Comparison of ENCODE assay signal across 22 cellular contexts in genomic region chr14:74976264-74977113, GRCh38. TPM values are rescaled to one million over a fixed set of nuclear protein-coding genes. Genes with fewer than 3 reads are reported as not detected.
DNase-seq lines count a peak whose midpoint lies in the region; ATAC-seq, FAIRE-seq and TF ChIP-seq lines count a peak whose summit lies in the region.
"Had no signal": no experiment of that assay in that cellular context is flagged by ENCODE, and none has a peak within 500 bp of the region (broad histone marks: within the 10 kb centered on the region; RNA-seq: fewer than 3 reads in every experiment).

No MANE protein-coding gene starts in this region.

- H3K27ac Mint-ChIP-seq in glutamatergic neuron (ENCODE audit: unreplicated experiment): no peak overlapping the region
- H3K27ac Mint-ChIP-seq in stimulated activated effector memory CD8-positive, alpha-beta T cell treated with anti-CD3 and anti-CD28 coated beads, Interleukin-12 subunit alpha, Interleukin-12 subunit beta, amount 100 ng/mL, for 72 hours: no peak overlapping the region

- no peaks in the 10 kb centered on the region for H3K36me3 ChIP-seq in suprapubic skin
- H3K36me3 ChIP-seq: BLaER1 treated with 17β-estradiol and CSF1 and Interleukin-3, amounts not matched to agents 10 nM and 100 nM; SJCRH30 had no signal

- TF ChIP-seq EP300 in suprapubic skin (IDR thresholded peaks at IDR 0.05): no peak

- DNase-seq in activated effector memory CD4-positive, alpha-beta T cell treated with anti-CD3 and anti-CD28 coated beads, Interleukin-2, amount 50 U/mL, for 16 hours: peak; percentile 48
- DNase-seq in activated effector memory CD4-positive, alpha-beta T cell treated with Interleukin-2 at 50 U/mL for 16 hours: no peak
- DNase-seq in HTR-8/SVneo (ENCODE audit: insufficient read length, low spot score) (no peak), glutamatergic neuron (no peak), suprapubic skin (ENCODE audit: low spot score in 2 of 2) (peak; percentile 48 to 53)
- no peak for DNase-seq in stimulated activated effector memory CD8-positive, alpha-beta T cell treated with anti-CD3 and anti-CD28 coated beads, Interleukin-12 subunit alpha, Interleukin-12 subunit beta, amount 100 ng/mL, for 72 hours (ENCODE audit: low spot score in 2 of 2)
- DNase-seq in activated CD4-positive, alpha-beta T cell treated with anti-CD3 and anti-CD28 coated beads, Interleukin-2, amount 50 U/mL, for 48 hours: no peak
- DNase-seq: DND-41, GDM1, MV-4-11, NCI-H1417, NCI-H2029, NCI-H2171 treated with DMSO at 0.1 percent for 48 hours, NCI-H748 treated with DMSO at 0.1 percent for 48 hours, PC-3 had no signal

- ATAC-seq in stimulated activated effector memory CD8-positive, alpha-beta T cell treated with anti-CD3 and anti-CD28 coated beads, Interleukin-12 subunit alpha, Interleukin-12 subunit beta, amount 100 ng/mL, for 72 hours: no peak
- ATAC-seq in GM19324 (IDR thresholded peaks at IDR 0.05; ENCODE audit: low FRiP score, unreplicated experiment): no peak
- ATAC-seq: HCT116, K562, PC-3 had no signal

- H3K27me3 Mint-ChIP-seq in glutamatergic neuron (ENCODE audit: unreplicated experiment): peaks cover 10% of the 10 kb centered on the region

- peaks cover 70% of the 10 kb centered on the region for H3K4me1 ChIP-seq in suprapubic skin

- H3K4me3 Mint-ChIP-seq in glutamatergic neuron (ENCODE audit: unreplicated experiment): peak overlapping the region; percentile 49
- no peak overlapping the region for H3K4me3 Mint-ChIP-seq in stimulated activated effector memory CD8-positive, alpha-beta T cell treated with anti-CD3 and anti-CD28 coated beads, Interleukin-12 subunit alpha, Interleukin-12 subunit beta, amount 100 ng/mL, for 72 hours

- no peaks in the 10 kb centered on the region for H3K9me3 ChIP-seq in suprapubic skin
- H3K9me3 ChIP-seq: BLaER1 treated with 17β-estradiol and CSF1 and Interleukin-3, amounts not matched to agents 10 nM and 100 nM; SJCRH30 had no signal

- 75% methylated on average over 10 of the region's 11 CpGs for WGBS in suprapubic skin

- H3K4me1 Mint-ChIP-seq in glutamatergic neuron (ENCODE audit: low read depth, unreplicated experiment): peaks cover 30% of the 10 kb centered on the region
- H3K4me1 Mint-ChIP-seq in stimulated activated effector memory CD8-positive, alpha-beta T cell treated with anti-CD3 and anti-CD28 coated beads, Interleukin-12 subunit alpha, Interleukin-12 subunit beta, amount 100 ng/mL, for 72 hours: no peaks in the 10 kb centered on the region

- FAIRE-seq in HTR-8/SVneo (lab: Jason Lieb, UNC): peak; percentile 98
- FAIRE-seq: K562 had no signal

- TF ChIP-seq CTCF in glutamatergic neuron (IDR thresholded peaks at IDR 0.05; ENCODE audit: partially characterized antibody, unreplicated experiment) (no peak), suprapubic skin (IDR thresholded peaks at IDR 0.05) (no peak)

- no peak overlapping the region for H3K27ac ChIP-seq in suprapubic skin
- H3K27ac ChIP-seq: BLaER1 treated with 17β-estradiol and CSF1 and Interleukin-3, amounts not matched to agents 10 nM and 100 nM; RWPE1 had no signal

- H3K36me3 Mint-ChIP-seq in glutamatergic neuron (ENCODE audit: unreplicated experiment): no peaks in the 10 kb centered on the region
- no peaks in the 10 kb centered on the region for H3K36me3 Mint-ChIP-seq in stimulated activated effector memory CD8-positive, alpha-beta T cell treated with anti-CD3 and anti-CD28 coated beads, Interleukin-12 subunit alpha, Interleukin-12 subunit beta, amount 100 ng/mL, for 72 hours

- no peak overlapping the region for H3K4me3 ChIP-seq in suprapubic skin
- H3K4me3 ChIP-seq: BLaER1 treated with 17β-estradiol and CSF1 and Interleukin-3, amounts not matched to agents 10 nM and 100 nM; K562; SJCRH30 had no signal

- H3K9me3 Mint-ChIP-seq in glutamatergic neuron (ENCODE audit: unreplicated experiment): peaks cover 13% of the 10 kb centered on the region
- no peaks in the 10 kb centered on the region for H3K9me3 Mint-ChIP-seq in stimulated activated effector memory CD8-positive, alpha-beta T cell treated with anti-CD3 and anti-CD28 coated beads, Interleukin-12 subunit alpha, Interleukin-12 subunit beta, amount 100 ng/mL, for 72 hours

- no peaks in the 10 kb centered on the region for H3K27me3 ChIP-seq in suprapubic skin
- H3K27me3 ChIP-seq: BLaER1 treated with 17β-estradiol and CSF1 and Interleukin-3, amounts not matched to agents 10 nM and 100 nM; SJCRH30 had no signal

- no peak for TF ChIP-seq POLR2A in suprapubic skin (IDR thresholded peaks at IDR 0.05)

RNA-seq across cellular contexts. Expression of gene PGF, which starts 21.1 kb away (rescaled TPM):
- total RNA-seq in glutamatergic neuron (ENCODE audit: unreplicated experiment): 7.9 TPM
- 10 to 100 TPM in 1 of 4 donors, 1 to 10 TPM in 3; 3.5 to 10.5 (median 7.9) TPM for total RNA-seq in suprapubic skin

RNA-seq across cellular contexts. Expression of gene EIF2B2, which starts 26.2 kb away (rescaled TPM):
- total RNA-seq in glutamatergic neuron (ENCODE audit: unreplicated experiment) (39.6 TPM), suprapubic skin (10 to 100 TPM; 28.9 to 46.2 (median 33.8) TPM)

RNA-seq across cellular contexts. Expression of gene RPS6KL1, which starts 53.4 kb away (rescaled TPM):
- total RNA-seq in glutamatergic neuron (ENCODE audit: unreplicated experiment): 248 TPM
- total RNA-seq in suprapubic skin: 1 to 10 TPM in 3 of 4 donors, under 1 TPM in 1; 0.86 to 7.5 (median 1.8) TPM
- total RNA-seq: A172 had no signal

Comparison
In these comparisons a context has a peak if more than half of its experiments do, and no peak if none do; other contexts are left out.
1. DNase-seq: peak in activated effector memory CD4-positive, alpha-beta T cell treated with anti-CD3 and anti-CD28 coated beads, Interleukin-2, amount 50 U/mL, for 16 hours (single experiment) and suprapubic skin (2 of 2); none in activated effector memory CD4-positive, alpha-beta T cell treated with Interleukin-2 at 50 U/mL for 16 hours (single experiment), HTR-8/SVneo (single experiment), glutamatergic neuron (single experiment), stimulated activated effector memory CD8-positive, alpha-beta T cell treated with anti-CD3 and anti-CD28 coated beads, Interleukin-12 subunit alpha, Interleukin-12 subunit beta, amount 100 ng/mL, for 72 hours (0 of 2) and activated CD4-positive, alpha-beta T cell treated with anti-CD3 and anti-CD28 coated beads, Interleukin-2, amount 50 U/mL, for 48 hours (0 of 2).
2. RNA of gene RPS6KL1, which starts 53.4 kb away (total RNA-seq): 248 TPM in glutamatergic neuron (single experiment); 0.86 to 7.5 TPM in suprapubic skin; every median in the first group is over 10 times any median in the second.